In the genomic region with DNA sequence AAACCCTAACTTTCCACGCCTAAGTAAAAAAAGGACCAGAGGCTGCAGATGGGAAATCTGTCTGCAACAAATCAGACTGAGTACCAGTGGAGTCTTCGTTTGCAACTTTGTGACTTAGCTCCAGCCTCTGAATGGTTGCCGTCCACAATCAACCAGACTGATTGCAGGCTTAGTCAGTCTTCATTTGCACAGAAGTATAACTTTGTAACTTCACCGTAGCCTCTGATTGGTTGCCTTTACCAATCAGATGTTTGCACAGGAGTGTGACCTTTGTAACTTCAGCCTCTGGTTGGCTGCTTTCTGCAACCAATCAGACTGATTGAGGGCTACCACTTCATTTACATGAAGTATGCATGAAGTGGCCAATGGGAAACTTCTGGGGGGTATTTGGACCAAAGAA, we compare ENCODE assay signal across 19 cellular contexts. TPM values are rescaled to one million over a fixed set of nuclear protein-coding genes. Genes with fewer than 3 reads are reported as not detected.
DNase-seq lines count a peak whose midpoint lies in the region; ATAC-seq, FAIRE-seq and TF ChIP-seq lines count a peak whose summit lies in the region.
"Had no signal": no experiment of that assay in that cellular context is flagged by ENCODE, and none has a peak within 500 bp of the region (broad histone marks: within the 10 kb centered on the region; RNA-seq: fewer than 3 reads in every experiment).

No MANE protein-coding gene starts in this region.

- no peaks in the 10 kb centered on the region for H3K79me2 ChIP-seq in K562 (ENCODE audit: control insufficient read depth, insufficient read depth, low read length)

- no peaks in the 10 kb centered on the region for H3K9me1 ChIP-seq in K562 (ENCODE audit: control insufficient read depth, insufficient read depth, low read length)

- H3K27me3 ChIP-seq in K562 (ENCODE audit: control insufficient read depth in 2 of 2, insufficient read depth in 2 of 2, low read length in 2 of 2) (no peaks in the 10 kb centered on the region), pancreas (no peaks in the 10 kb centered on the region)

- no peak for TF ChIP-seq CTCF in K562 (IDR thresholded peaks at IDR 0.05 in 2 of 3, conservative IDR thresholded peaks at IDR 0.05 in 1 of 3; ENCODE audit: insufficient read depth in 2 of 3, low read depth in 1 of 3, low read length in 3 of 3)
- TF ChIP-seq CTCF in pancreas (IDR thresholded peaks at IDR 0.05): no peak
- TF ChIP-seq CTCF in progenitor cell of endocrine pancreas (IDR thresholded peaks at IDR 0.05; ENCODE audit: unreplicated experiment): no peak

- H2AFZ ChIP-seq in K562 (ENCODE audit: low read depth, low read length): peak overlapping the region; percentile 20; the same call in 1 of the 2 replicates
- H2AFZ ChIP-seq: PC-9 had no signal

- intact Hi-C loops in K562 (cut with micrococcal nuclease): no loop called here
- intact Hi-C loops in pancreas (cut with DNase I): no loop called here

- H3K27me3 Mint-ChIP-seq in progenitor cell of endocrine pancreas: no peaks in the 10 kb centered on the region
- H3K27me3 Mint-ChIP-seq: B cell, IgD-negative memory B cell had no signal

- H3K4me3 ChIP-seq in K562: no peak overlapping the region
- no peak overlapping the region for H3K4me3 ChIP-seq in pancreas
- H3K4me3 ChIP-seq: PC-9 had no signal

- H3K9me3 ChIP-seq in K562 (replicated peaks; ENCODE audit: control insufficient read depth, insufficient read depth, low read depth, low read length) (no peaks in the 10 kb centered on the region), pancreas (no peaks in the 10 kb centered on the region)

- peaks cover 3% of the 10 kb centered on the region for H3K36me3 Mint-ChIP-seq in progenitor cell of endocrine pancreas (ENCODE audit: insufficient read depth)

- TF ChIP-seq RAD21 in K562 (CRISPR knock-in tag; conservative IDR thresholded peaks at IDR 0.05 in 1 of 2, IDR thresholded peaks at IDR 0.05 in 1 of 2): no peak

- in situ Hi-C loops in Caki2 (cut with HindIII; ENCODE audit: low pct_unique_long_range_greater_than_20kb, low sequenced_read_pairs) (no loop called here), K562 (cut with MboI) (no loop called here)

- H3K4me2 ChIP-seq in K562 (ENCODE audit: insufficient read depth, low read length): no peak overlapping the region
- H3K4me2 ChIP-seq: PC-9 had no signal

- no peak overlapping the region for H3K4me3 Mint-ChIP-seq in progenitor cell of endocrine pancreas (ENCODE audit: low read depth)
- H3K4me3 Mint-ChIP-seq: B cell; CD4-positive, alpha-beta T cell; H9; IgD-negative memory B cell had no signal

- TF ChIP-seq POLR2A in K562 (conservative IDR thresholded peaks at IDR 0.05): no peak

- no TSS peak for BruUV-seq in K562 (replicated peaks; lab: Mats Ljungman, UMichigan)

- ATAC-seq in K562 (peak; percentile 57), pancreas (peak in 3 of 4 donors; percentile 19 to 48 (median 26)), esophagus mucosa (no peak), HG03457 (IDR thresholded peaks at IDR 0.05; ENCODE audit: unreplicated experiment) (no peak)

- H3K27ac ChIP-seq in K562 (ENCODE audit: extremely low read depth, low read depth, low read length) (no peak overlapping the region), pancreas (no peak overlapping the region), caudate nucleus (ENCODE audit: low read depth, low read length) (no peak overlapping the region)
- H3K27ac ChIP-seq: PC-9 had no signal

- WGBS in K562 (ENCODE audit: insufficient coverage, low coverage, missing lambda C conversion rate): 25% methylated on average over 4 of the region's 4 CpGs
- WGBS in pancreas, 2 donors: 34 to 47% methylated on average over 4 of the region's 4 CpGs

- H3K9ac ChIP-seq in K562 (ENCODE audit: insufficient read depth in 1 of 2, low read depth in 2 of 2, low read length in 2 of 2): no peak overlapping the region

- CTCF ChIA-PET in K562 (lab: Yijun Ruan, JAX; ENCODE audit: low intra/inter-chr PET ratio): no interaction called here

- TF ChIP-seq EP300 in K562 (IDR thresholded peaks at IDR 0.05; ENCODE audit: low read length): no peak

- H3K36me3 ChIP-seq in K562 (ENCODE audit: control insufficient read depth, insufficient read depth, low read length): no peaks in the 10 kb centered on the region
- H3K36me3 ChIP-seq in pancreas: no peaks in the 10 kb centered on the region

- H4K20me1 ChIP-seq in K562 (replicated peaks; ENCODE audit: control insufficient read depth, insufficient read depth, low read length): no peaks in the 10 kb centered on the region

- H3K4me1 Mint-ChIP-seq in progenitor cell of endocrine pancreas (ENCODE audit: low read depth): peaks cover 7% of the 10 kb centered on the region

- peak; percentile 62 for FAIRE-seq in K562 (lab: Jason Lieb, UNC)
- no peak for FAIRE-seq in pancreas (lab: Jason Lieb, UNC)

- POLR2A ChIA-PET in K562 (lab: Yijun Ruan, JAX): interaction anchor here (1.0 kb wide), 1 partner anchor 104 kb away, joined by 3 read pairs; no protein-coding TSS in a partner anchor

- H3K9me3 Mint-ChIP-seq in progenitor cell of endocrine pancreas (ENCODE audit: low read depth): peaks cover 3% of the 10 kb centered on the region
- H3K9me3 Mint-ChIP-seq: CD4-positive, alpha-beta T cell; H9; IgD-negative memory B cell had no signal

- H3K4me1 ChIP-seq in K562 (replicated peaks in 1 of 2; ENCODE audit: control insufficient read depth in 2 of 2, insufficient read depth in 2 of 2, low read length in 2 of 2): no peaks in the 10 kb centered on the region
- H3K4me1 ChIP-seq in pancreas: peaks cover 0 to 4% (median 0%) of the 10 kb centered on the region in 3 donors

- DNase-seq in Caki2 (ENCODE audit: low read depth): peak; percentile 23
- peak; percentile 12 for DNase-seq in NCI-H460 (ENCODE audit: extremely low read depth, low read depth)
- DNase-seq in K562 (ENCODE audit: extremely low read depth in 1 of 4, low spot score in 3 of 4): no peak
- DNase-seq in pancreas: no peak
- no peak for DNase-seq in progenitor cell of endocrine pancreas (ENCODE audit: low spot score, unreplicated experiment)
- no peak for DNase-seq in caudate nucleus (lab: John Stamatoyannopoulos, UW)
- DNase-seq: ACHN; CD4-positive, alpha-beta T cell; H9; NCI-H1048; NCI-H1694; NCI-H2107; NCI-H345; PC-9; Right ventricle myocardium superior had no signal

- no peak overlapping the region for H3K27ac Mint-ChIP-seq in progenitor cell of endocrine pancreas
- H3K27ac Mint-ChIP-seq: B cell; CD4-positive, alpha-beta T cell; H9; IgD-negative memory B cell had no signal

TF ChIP-seq in K562, 482 proteins besides CTCF, POLR2A, EP300 and RAD21:
- no peak for TF ChIP-seq MAFK (IDR thresholded peaks at IDR 0.05; ENCODE audit: low read length)
- no peak for TF ChIP-seq TAF15 (IDR thresholded peaks at IDR 0.05; ENCODE audit: low read depth, low read length)
- TF ChIP-seq NFYB (IDR thresholded peaks at IDR 0.05; ENCODE audit: extremely low read depth, insufficient read length): peak; percentile 35
- no peak for TF ChIP-seq PHF8 (IDR thresholded peaks at IDR 0.05; ENCODE audit: borderline replicate concordance, low read length)

RNA-seq across cellular contexts. Expression of gene TGFBR1, which starts 53.7 kb away (rescaled TPM):
- 6.9 and 8.1 TPM in 2 replicates for total RNA-seq in Caki2 (2014; rRNA removed; shearing (Covaris generic); ENCODE audit: low replicate concordance)
- 78.3 and 85.6 TPM in 2 replicates for total RNA-seq in NCI-H460 (2014; rRNA removed; shearing (Covaris generic))
- 18.6 and 25.6 TPM in 2 replicates for polyA plus RNA-seq in NCI-H460 (2014; cell fraction: nucleus; rRNA removed)
- 128 and 138 TPM in 2 replicates for total RNA-seq in K562 (2011; cell fraction: chromatin; rRNA removed; ENCODE audit: low replicate concordance)
- 54.0 and 59.5 TPM in 2 replicates for total RNA-seq in K562 (2011; cell fraction: nucleolus; rRNA removed)
- total RNA-seq in K562 (2011; cell fraction: nucleoplasm; rRNA removed): 105 and 166 TPM in 2 replicates
- total RNA-seq in K562 (2014; rRNA removed) (22.0 and 23.8 TPM in 2 replicates), K562 (2014; rRNA removed; fragmentation: Illumina TruSeq; extraction: Trizol) (43.7 and 52.6 TPM in 2 replicates), K562 (2015; rRNA removed; fragmentation: Illumina TruSeq; extraction: Trizol) (39.6 and 42.7 TPM in 2 replicates), K562 (2021) (47.1 and 51.9 TPM in 2 replicates), pancreas (10 to 100 TPM in 5 of 6 donors, 1 to 10 TPM in 1; 10.0 to 43.6 (median 15.3) TPM), progenitor cell of endocrine pancreas (93.8 and 96.6 TPM in 2 replicates), esophagus mucosa (31.5 TPM)
- polyA plus RNA-seq in K562 (2011; rRNA removed) (60.6 and 62.4 TPM in 2 replicates), K562 (2014; fragmentation: Illumina TruSeq; extraction: Trizol) (21.0 and 22.9 TPM in 2 replicates), K562 (2014; fragmentation: Nextera tagmentation; extraction: Ambion mirVana) (10 to 100 TPM; 15.9 to 57.6 TPM), K562 (2014; rRNA removed) (14.0 and 15.5 TPM in 2 replicates), pancreas (1 to 10 TPM; 3.5 to 5.5 TPM)
- 26.0 and 33.7 TPM in 2 replicates for polyA plus RNA-seq in K562 (2011; cell fraction: cytosol; rRNA removed)
- polyA plus RNA-seq in K562 (2011; cell fraction: nucleus; rRNA removed): 34.5 and 36.0 TPM in 2 replicates
- 21.8 and 26.0 TPM in 2 replicates for polyA plus RNA-seq in K562 (2012)
- 200 and 204 TPM in 2 replicates for polyA minus RNA-seq in K562 (2011; rRNA and poly(A)+ RNA removed)
- 71.2 and 76.9 TPM in 2 replicates for polyA minus RNA-seq in K562 (2011; cell fraction: cytosol; rRNA and poly(A)+ RNA removed)
- polyA minus RNA-seq in K562 (2011; cell fraction: nucleus; rRNA and poly(A)+ RNA removed): 21.1 and 40.8 TPM in 2 replicates

Comparison
In these comparisons a context has a peak if more than half of its experiments do, and no peak if none do; other contexts are left out.
1. DNase-seq: peak in Caki2 (single experiment) and NCI-H460 (single experiment); none in K562 (0 of 4), pancreas (0 of 6), progenitor cell of endocrine pancreas (single experiment) and caudate nucleus (0 of 61).
2. ATAC-seq: peak in K562 (single experiment) and pancreas (3 of 4); none in esophagus mucosa (single experiment) and HG03457 (single experiment).